Comparison of ENCODE assay signal across 8 cellular contexts in genomic region chr17:29294580-29294900, GRCh38. TPM values are rescaled to one million over a fixed set of nuclear protein-coding genes. Genes with fewer than 3 reads are reported as not detected.
A peak's percentile ranks its signal among the peaks of the same experiment; 100 is the strongest.
DNase-seq lines count a peak whose midpoint lies in the region; ATAC-seq and TF ChIP-seq lines count a peak whose summit lies in the region.

No MANE protein-coding gene starts in this region.

- H3K36me3 Mint-ChIP-seq in progenitor cell of endocrine pancreas (ENCODE audit: insufficient read depth): peaks cover 4% of the 10 kb centered on the region

- H3K27me3 ChIP-seq in DOHH2 (ENCODE audit: control insufficient read depth, low read length) (no peaks in the 10 kb centered on the region), Panc1 (ENCODE audit: control insufficient read depth, insufficient read depth, low read length) (no peaks in the 10 kb centered on the region)

- no peaks in the 10 kb centered on the region for H3K9me2 ChIP-seq in DOHH2 (replicated peaks; ENCODE audit: control insufficient read depth, low read length)

- H3K4me2 ChIP-seq in DOHH2 (ENCODE audit: low read length): peak overlapping the region; percentile 94

- POLR2A ChIA-PET in Panc1 (lab: Charles Lee): interaction anchor here (0.6 to 1.4 kb wide), 7 partner anchors 8 to 568 kb away, joined by 3 to 7 read pairs (median 3); no protein-coding TSS in a partner anchor

- H3K27me3 Mint-ChIP-seq in progenitor cell of endocrine pancreas: no peaks in the 10 kb centered on the region

- TF ChIP-seq CTCF in DOHH2 (IDR thresholded peaks at IDR 0.05; ENCODE audit: low read depth, low read length, poor library complexity, severe bottlenecking): no peak
- no peak for TF ChIP-seq CTCF in Panc1 (IDR thresholded peaks at IDR 0.05)
- TF ChIP-seq CTCF in epithelial cell of proximal tubule (conservative IDR thresholded peaks at IDR 0.05; ENCODE audit: low read depth, low read length): no peak
- no peak for TF ChIP-seq CTCF in progenitor cell of endocrine pancreas (IDR thresholded peaks at IDR 0.05; ENCODE audit: unreplicated experiment)
- no peak for TF ChIP-seq CTCF in GM10266 (IDR thresholded peaks at IDR 0.05; ENCODE audit: control insufficient read depth, insufficient read depth, low read depth, missing control alignments)

- H3K4me3 ChIP-seq in DOHH2 (ENCODE audit: low read length): peak overlapping the region; percentile 98
- peak overlapping the region; percentile 78 to 85 for H3K4me3 ChIP-seq in Panc1 (ENCODE audit: low read depth in 2 of 2, low read length in 2 of 2)
- H3K4me3 ChIP-seq in epithelial cell of proximal tubule (ENCODE audit: low read depth, low read length): peak overlapping the region; percentile 97

- peaks cover 28% of the 10 kb centered on the region for H3K4me1 ChIP-seq in DOHH2 (ENCODE audit: control insufficient read depth, low read length)
- peaks cover 21% of the 10 kb centered on the region; the same call in 1 of the 2 replicates for H3K4me1 ChIP-seq in Panc1 (ENCODE audit: control insufficient read depth, insufficient read depth, low read length)

- peak overlapping the region; percentile 100 for H3K27ac Mint-ChIP-seq in progenitor cell of endocrine pancreas

- peaks cover 19% of the 10 kb centered on the region for H3F3A ChIP-seq in DOHH2 (ENCODE audit: control insufficient read depth, insufficient read depth)

- H3K36me3 ChIP-seq in DOHH2 (ENCODE audit: control insufficient read depth, low read length) (peaks cover 35% of the 10 kb centered on the region), Panc1 (ENCODE audit: control insufficient read depth, insufficient read depth, low read length) (peaks cover 9% of the 10 kb centered on the region)

- peak overlapping the region; percentile 96 for H3K27ac ChIP-seq in DOHH2 (ENCODE audit: low read depth, low read length)
- peak overlapping the region; percentile 97 for H3K27ac ChIP-seq in Panc1 (ENCODE audit: low read length)

- DNase-seq in Panc1 (ENCODE audit: low read depth, low spot score): no peak
- DNase-seq in epithelial cell of proximal tubule (ENCODE audit: low read depth): no peak
- DNase-seq in progenitor cell of endocrine pancreas (ENCODE audit: low spot score, unreplicated experiment): no peak
- no peak for DNase-seq in GM10266 (ENCODE audit: extremely low spot score)
- no peak for DNase-seq in erythroblast (lab: John Stamatoyannopoulos, UW)
- no peak for DNase-seq in NOMO-1 treated with dmso at 0.1 percent for 144 hours (lab: John Stamatoyannopoulos, UW; ENCODE audit: unreplicated experiment)

- H3K9me3 Mint-ChIP-seq in progenitor cell of endocrine pancreas (ENCODE audit: low read depth): no peaks in the 10 kb centered on the region

- in situ Hi-C loops in Panc1 (cut with HindIII; ENCODE audit: low pct_unique_long_range_greater_than_20kb, low sequenced_read_pairs): no loop called here

- peak overlapping the region; percentile 100 for H3K4me3 Mint-ChIP-seq in progenitor cell of endocrine pancreas (ENCODE audit: low read depth)

- peaks cover 24% of the 10 kb centered on the region for H4K20me1 ChIP-seq in DOHH2 (ENCODE audit: control insufficient read depth, insufficient read depth, low read depth, low read length)

- H3K4me1 Mint-ChIP-seq in progenitor cell of endocrine pancreas (ENCODE audit: low read depth): peaks cover 24% of the 10 kb centered on the region

- intact Hi-C loops in Panc1 (cut with micrococcal nuclease; ENCODE audit: unreplicated experiment): loop anchor here (5.0 kb wide), 1 partner anchor 98 kb away; the partner anchor contains the start of gene TAOK1

- H3K9me3 ChIP-seq in DOHH2 (ENCODE audit: control insufficient read depth, insufficient read depth, low read length) (no peaks in the 10 kb centered on the region), Panc1 (ENCODE audit: control insufficient read depth, insufficient read depth, low read depth, low read length) (no peaks in the 10 kb centered on the region)

- CTCF ChIA-PET in Panc1 (lab: Charles Lee): no interaction called here

- peaks cover 51% of the 10 kb centered on the region for H3K79me2 ChIP-seq in DOHH2 (ENCODE audit: control insufficient read depth, low read length)

- ATAC-seq in Panc1 (no peak), HG02973 (IDR thresholded peaks at IDR 0.05; ENCODE audit: unreplicated experiment) (no peak)

- BruUV-seq in Panc1 (replicated peaks; lab: Mats Ljungman, UMichigan): TSS peak; percentile 98

- TF ChIP-seq POLR2A in erythroblast (IDR thresholded peaks at IDR 0.05; ENCODE audit: low read length): no peak

RNA-seq across cellular contexts. Expression of gene NUFIP2, which starts 0.6 kb away (rescaled TPM):
- total RNA-seq in Panc1 (2021; ENCODE audit: unreplicated experiment): 106 TPM
- 71.0 TPM for polyA plus RNA-seq in Panc1 (2012; ENCODE audit: insufficient read length)
- 21.6 and 28.1 TPM in 2 replicates for total RNA-seq in epithelial cell of proximal tubule
- 50.8 and 52.8 TPM in 2 replicates for total RNA-seq in progenitor cell of endocrine pancreas

RNA-seq across cellular contexts. Expression of gene CRYBA1, which starts 47.9 kb away (rescaled TPM):
- total RNA-seq in Panc1 (2021; ENCODE audit: unreplicated experiment): not detected
- not detected for polyA plus RNA-seq in Panc1 (2012; ENCODE audit: insufficient read length)
- not detected in 2 replicates for total RNA-seq in epithelial cell of proximal tubule
- not detected in 2 replicates for total RNA-seq in progenitor cell of endocrine pancreas
